Comparison of ENCODE assay signal across 11 cellular contexts in genomic region chr1:162019006-162019405, GRCh38. TPM values are rescaled to one million over a fixed set of nuclear protein-coding genes. Genes with fewer than 3 reads are reported as not detected.
DNase-seq lines count a peak whose midpoint lies in the region; ATAC-seq and TF ChIP-seq lines count a peak whose summit lies in the region.
"Had no signal": no experiment of that assay in that cellular context is flagged by ENCODE, and none has a peak within 500 bp of the region (broad histone marks: within the 10 kb centered on the region; RNA-seq: fewer than 3 reads in every experiment).

No MANE protein-coding gene starts in this region.

- 94% methylated on average over 4 of the region's 4 CpGs for WGBS in mesenchymal stem cell
- no CpG with 5 or more reads among the region's 4 CpGs for WGBS in H9 (ENCODE audit: extremely low coverage, insufficient read length, low lambda C conversion rate)

- H3K79me2 ChIP-seq in H9 (ENCODE audit: insufficient read depth, low read length) = no peaks in the 10 kb centered on the region

- H2BK12ac ChIP-seq in mesenchymal stem cell (ENCODE audit: low read length in 2 of 2) = no peak overlapping the region
- no peak overlapping the region for H2BK12ac ChIP-seq in H9 (ENCODE audit: insufficient read length, low read depth, low read length)

- H3K9me3 ChIP-seq in mesenchymal stem cell (ENCODE audit: control insufficient read depth, low read length) (no peaks in the 10 kb centered on the region), H9 (ENCODE audit: control insufficient read depth, low read depth, low read length) (no peaks in the 10 kb centered on the region), T-helper 17 cell (ENCODE audit: control insufficient read depth, low read length, poor library complexity, severe bottlenecking) (no peaks in the 10 kb centered on the region), uterus (no peaks in the 10 kb centered on the region)
- H3K9me3 ChIP-seq: SJSA1 had no signal

- H3K36me3 Mint-ChIP-seq in H9 (ENCODE audit: insufficient read depth in 1 of 3, low read depth in 3 of 3) = no peaks in the 10 kb centered on the region; a peak in 2 of 7 replicates
- H3K36me3 Mint-ChIP-seq in T-helper 17 cell (ENCODE audit: low read depth) = no peaks in the 10 kb centered on the region
- H3K36me3 Mint-ChIP-seq: natural killer cell had no signal

- H4K8ac ChIP-seq in mesenchymal stem cell (ENCODE audit: low read length) (no peak overlapping the region), H9 (replicated peaks; ENCODE audit: insufficient read length, low read depth, low read length) (no peak overlapping the region)

- peaks cover 29% of the 10 kb centered on the region for H3K27me3 Mint-ChIP-seq in H9 (ENCODE audit: low read depth)
- peaks cover 40% of the 10 kb centered on the region for H3K27me3 Mint-ChIP-seq in T-helper 17 cell

- DNase-seq in EH (ENCODE audit: low read depth) = peak; percentile 93
- peak; percentile 77 for DNase-seq in NCI-H2171 treated with DMSO at 0.1 percent for 48 hours (lab: John Stamatoyannopoulos, UW)
- DNase-seq in astrocyte of the spinal cord (ENCODE audit: low read depth, low spot score) = peak; percentile 76
- DNase-seq in mesenchymal stem cell = no peak
- DNase-seq in germinal center (ENCODE audit: low spot score) = no peak
- no peak for DNase-seq in H9
- no peak for DNase-seq in T-helper 17 cell
- DNase-seq in uterus = no peak
- DNase-seq: activated T-cell treated with anti-CD3 and anti-CD28 coated beads, Interleukin-2, amount 50 U/mL, for 4 hours; natural killer cell had no signal

- H3K14ac ChIP-seq in mesenchymal stem cell (ENCODE audit: low read length in 2 of 2) = no peak overlapping the region
- H3K14ac ChIP-seq in H9 (ENCODE audit: insufficient read depth, low read length) = no peak overlapping the region

- H3K4ac ChIP-seq in mesenchymal stem cell (ENCODE audit: low read depth in 1 of 2, low read length in 2 of 2) (no peak overlapping the region), H9 (ENCODE audit: low read depth, low read length) (no peak overlapping the region)

- H3K36me3 ChIP-seq in mesenchymal stem cell (ENCODE audit: control insufficient read depth in 1 of 2, insufficient read depth in 2 of 2, low read depth in 1 of 2, low read length in 2 of 2) (peaks cover 12 to 56% of the 10 kb centered on the region in 2 experiments), uterus (no peaks in the 10 kb centered on the region)
- H3K36me3 ChIP-seq: SJSA1 had no signal

- H3K4me3 Mint-ChIP-seq in H9 = no peak overlapping the region
- H3K4me3 Mint-ChIP-seq in T-helper 17 cell = no peak overlapping the region
- H3K4me3 Mint-ChIP-seq: activated T-cell treated with anti-CD3 and anti-CD28 coated beads, Interleukin-2, amount 50 U/mL, for 4 hours; natural killer cell had no signal

- H2AFZ ChIP-seq in mesenchymal stem cell (ENCODE audit: low read depth, low read length) = no peak overlapping the region
- no peak overlapping the region for H2AFZ ChIP-seq in H9 (ENCODE audit: low read length)

- no peak for TF ChIP-seq CTCF in astrocyte of the spinal cord (IDR thresholded peaks at IDR 0.05; ENCODE audit: low read depth, low read length)
- no peak for TF ChIP-seq CTCF in H9 (conservative IDR thresholded peaks at IDR 0.05)
- TF ChIP-seq CTCF in uterus (IDR thresholded peaks at IDR 0.05) = no peak

- H3K56ac ChIP-seq in H9 (ENCODE audit: insufficient read length, low read depth, low read length) = no peak overlapping the region

- H2AK5ac ChIP-seq in mesenchymal stem cell (ENCODE audit: low read length, severe bottlenecking) = no peak overlapping the region
- H2AK5ac ChIP-seq in H9 (ENCODE audit: insufficient read length, low read length) = no peak overlapping the region

- ATAC-seq in T-helper 17 cell = no peak
- ATAC-seq: activated T-cell treated with anti-CD3 and anti-CD28 coated beads, Interleukin-2, amount 50 U/mL, for 4 hours; natural killer cell had no signal

- peak overlapping the region; percentile 18 for H3K27ac ChIP-seq in mesenchymal stem cell (ENCODE audit: low read length, poor library complexity, severe bottlenecking)
- no peak overlapping the region for H3K27ac ChIP-seq in H9 (ENCODE audit: insufficient read length, low read depth, low read length)
- H3K27ac ChIP-seq in uterus = no peak overlapping the region
- H3K27ac ChIP-seq: SJSA1 had no signal

- no peak overlapping the region for H3K9ac ChIP-seq in mesenchymal stem cell (ENCODE audit: low read length)
- no peak overlapping the region for H3K9ac ChIP-seq in H9 (ENCODE audit: extremely low read depth, insufficient read length, low read length)

- H3K79me1 ChIP-seq in mesenchymal stem cell (replicated peaks; ENCODE audit: low read length, poor library complexity, severe bottlenecking) (peaks cover 12% of the 10 kb centered on the region), H9 (ENCODE audit: insufficient read depth, low read depth, low read length, poor library complexity, severe bottlenecking) (no peaks in the 10 kb centered on the region)

- no peaks in the 10 kb centered on the region for H3K27me3 ChIP-seq in mesenchymal stem cell (ENCODE audit: control insufficient read depth in 1 of 2, insufficient read depth in 1 of 2, low read length in 2 of 2)
- peaks cover 4% of the 10 kb centered on the region; the same call in 1 of the 2 replicates for H3K27me3 ChIP-seq in H9 (ENCODE audit: insufficient read depth, low read length)
- no peaks in the 10 kb centered on the region for H3K27me3 ChIP-seq in uterus
- H3K27me3 ChIP-seq: SJSA1 had no signal

- H2BK15ac ChIP-seq in mesenchymal stem cell (ENCODE audit: low read depth, poor library complexity, severe bottlenecking) = no peak overlapping the region
- H2BK15ac ChIP-seq in H9 (ENCODE audit: low read depth, low read length) = no peak overlapping the region

- H3K4me2 ChIP-seq in mesenchymal stem cell (ENCODE audit: low read length, poor library complexity, severe bottlenecking) = no peak overlapping the region
- no peak overlapping the region for H3K4me2 ChIP-seq in H9 (ENCODE audit: insufficient read depth, insufficient read length, low read length)

- H2BK20ac ChIP-seq in H9 (ENCODE audit: low read depth, low read length, poor library complexity, severe bottlenecking) = no peak overlapping the region

- H3K18ac ChIP-seq in mesenchymal stem cell (ENCODE audit: low read depth in 1 of 2, low read length in 2 of 2) = no peak overlapping the region
- no peak overlapping the region for H3K18ac ChIP-seq in H9 (ENCODE audit: insufficient read length, low read depth, low read length)

- no peak overlapping the region for H2BK120ac ChIP-seq in mesenchymal stem cell (ENCODE audit: low read depth, low read length)
- no peak overlapping the region for H2BK120ac ChIP-seq in H9 (ENCODE audit: low read depth, low read length, poor library complexity, severe bottlenecking)

- H3K4me1 Mint-ChIP-seq in H9 (peaks cover 28 to 33% of the 10 kb centered on the region in 2 experiments), T-helper 17 cell (peaks cover 10% of the 10 kb centered on the region)

- H2BK5ac ChIP-seq in mesenchymal stem cell (ENCODE audit: low read depth, low read length, poor library complexity, severe bottlenecking) = no peak overlapping the region
- H2BK5ac ChIP-seq in H9 (ENCODE audit: insufficient read length, low read length) = no peak overlapping the region

- no peak overlapping the region for H3T11ph ChIP-seq in H9 (ENCODE audit: low read length)

- H4K91ac ChIP-seq in mesenchymal stem cell (ENCODE audit: low read length) = no peak overlapping the region
- H4K91ac ChIP-seq in H9 (ENCODE audit: insufficient read length, low read depth, low read length) = no peak overlapping the region

- in situ Hi-C loops in astrocyte of the spinal cord (cut with HindIII; ENCODE audit: low sequenced_read_pairs) = no loop called here

- H3K23ac ChIP-seq in mesenchymal stem cell (ENCODE audit: low read length in 2 of 2) = no peak overlapping the region
- no peak overlapping the region for H3K23ac ChIP-seq in H9 (ENCODE audit: insufficient read length, low read depth, low read length)

- no peak overlapping the region for H3K4me3 ChIP-seq in astrocyte of the spinal cord (ENCODE audit: low read depth, low read length)
- no peak overlapping the region for H3K4me3 ChIP-seq in mesenchymal stem cell (ENCODE audit: insufficient read depth in 1 of 2, low read depth in 1 of 2, low read length in 2 of 2)
- H3K4me3 ChIP-seq in uterus = no peak overlapping the region
- H3K4me3 ChIP-seq: SJSA1 had no signal

- intact Hi-C loops in uterus (cut with DNase I; ENCODE audit: low total_unique reads) = no loop called here

- H3K27ac Mint-ChIP-seq in H9 = no peak overlapping the region
- no peak overlapping the region for H3K27ac Mint-ChIP-seq in T-helper 17 cell
- H3K27ac Mint-ChIP-seq: natural killer cell had no signal

- H4K5ac ChIP-seq in H9 (ENCODE audit: insufficient read length, low read depth, low read length) = no peak overlapping the region

- no peaks in the 10 kb centered on the region for H3K9me3 Mint-ChIP-seq in H9
- H3K9me3 Mint-ChIP-seq: activated T-cell treated with anti-CD3 and anti-CD28 coated beads, Interleukin-2, amount 50 U/mL, for 4 hours; natural killer cell had no signal

- TF ChIP-seq POLR2A in uterus (IDR thresholded peaks at IDR 0.05) = no peak

- H3K23me2 ChIP-seq in H9 (ENCODE audit: insufficient read length, low read depth, low read length, poor library complexity, severe bottlenecking) = peaks cover 8% of the 10 kb centered on the region

- H3K4me1 ChIP-seq in mesenchymal stem cell (ENCODE audit: control insufficient read depth, insufficient read depth, low read depth, low read length) = peaks cover 26% of the 10 kb centered on the region
- H3K4me1 ChIP-seq in H9 (ENCODE audit: insufficient read depth, low read length) = peaks cover 3% of the 10 kb centered on the region
- no peaks in the 10 kb centered on the region for H3K4me1 ChIP-seq in uterus

- no peaks in the 10 kb centered on the region for H4K20me1 ChIP-seq in H9 (ENCODE audit: control insufficient read depth, insufficient read depth, insufficient read length)

RNA-seq across cellular contexts. Expression of gene OLFML2B, which starts 4.7 kb away (rescaled TPM):
- 4.5 TPM for polyA plus RNA-seq in mesenchymal stem cell (2013, experiment 1 of 2)
- polyA plus RNA-seq in mesenchymal stem cell (2013, experiment 2 of 2) = 4.1 TPM
- total RNA-seq in H9 (2021) = 1.3 and 1.4 TPM in 2 replicates
- total RNA-seq in T-helper 17 cell = not detected
- 10 to 100 TPM in 3 of 4 donors, 1 to 10 TPM in 1; 8.5 to 38.4 (median 12.9) TPM for total RNA-seq in uterus

RNA-seq across cellular contexts. Expression of gene NOS1AP, which starts 50.5 kb away (rescaled TPM):
- 0.50 TPM for polyA plus RNA-seq in mesenchymal stem cell (2013, experiment 1 of 2)
- polyA plus RNA-seq in mesenchymal stem cell (2013, experiment 2 of 2) = 0.63 TPM
- total RNA-seq in H9 (2021) (8.1 and 8.4 TPM in 2 replicates), T-helper 17 cell (not detected), uterus (1 to 10 TPM in 2 of 4 donors, under 1 TPM in 1, not detected in 1; under 0.01 to 5.3 (median 1.9) TPM)
- total RNA-seq: SJSA1 had no signal

Comparison
In these comparisons a context has a peak if more than half of its experiments do, and no peak if none do; other contexts are left out.
1. DNase-seq: peak in EH (single experiment), NCI-H2171 treated with DMSO at 0.1 percent for 48 hours (single experiment) and astrocyte of the spinal cord (single experiment); none in mesenchymal stem cell (single experiment), germinal center (single experiment), H9 (single experiment), T-helper 17 cell (0 of 3) and uterus (0 of 2).